Comparison of ENCODE assay signal across 16 cellular contexts in genomic region chr11:31871310-31872073, GRCh38.
DNase-seq lines count a peak whose midpoint lies in the region; ATAC-seq, FAIRE-seq and TF ChIP-seq lines count a peak whose summit lies in the region.
"Had no signal": no experiment of that assay in that cellular context is flagged by ENCODE, and none has a peak within 500 bp of the region (broad histone marks: within the 10 kb centered on the region; RNA-seq: fewer than 3 reads in every experiment).

No MANE protein-coding gene starts in this region.

- H3K79me2 ChIP-seq in SK-N-SH (ENCODE audit: insufficient read depth): no peaks in the 10 kb centered on the region

- TF ChIP-seq RAD21 in SK-N-SH (IDR thresholded peaks at IDR 0.05; ENCODE audit: low read length) (no peak), liver (IDR thresholded peaks at IDR 0.05) (no peak)

- CTCF ChIA-PET in SK-N-SH (lab: Yijun Ruan, JAX) (interaction anchor here (0.7 to 3.8 kb wide), 33 partner anchors 10 to 764 kb away, joined by 3 to 43 read pairs (median 5); no protein-coding TSS in a partner anchor), WTC11 (lab: Charles Lee) (interaction anchor here (0.6 to 3.7 kb wide), 26 partner anchors 11 to 764 kb away, joined by 3 to 31 read pairs (median 5); no protein-coding TSS in a partner anchor)

- H3K27ac Mint-ChIP-seq in WTC11: no peak overlapping the region
- H3K27ac Mint-ChIP-seq in type B pancreatic cell: no peak overlapping the region
- H3K27ac Mint-ChIP-seq: activated naive CD4-positive, alpha-beta T cell treated with anti-CD3 and anti-CD28 coated beads, Interleukin-2, amount 50 U/mL, for 24 hours; effector memory CD8-positive, alpha-beta T cell had no signal

- H3F3A ChIP-seq in SK-N-SH (replicated peaks; ENCODE audit: insufficient read depth): no peaks in the 10 kb centered on the region

- H3K9ac ChIP-seq in SK-N-SH: no peak overlapping the region
- no peak overlapping the region for H3K9ac ChIP-seq in liver (ENCODE audit: low read depth in 1 of 2, low read length in 2 of 2)
- H3K9ac ChIP-seq: BLaER1 treated with 17β-estradiol and CSF1 and Interleukin-3, amounts not matched to agents 10 nM and 100 nM had no signal

- H3K4me1 ChIP-seq in SK-N-SH (ENCODE audit: control insufficient read depth in 1 of 2, insufficient read depth in 2 of 2, low read depth in 1 of 2, low read length in 1 of 2): 0 out of 4 replicates have a peak, but pooled peaks cover 0 to 3% of the 10 kb centered on the region in 2 experiments
- H3K4me1 ChIP-seq in liver (ENCODE audit: control insufficient read depth in 4 of 4, insufficient read depth in 4 of 4, low read length in 3 of 4): peaks cover 3 to 16% (median 9%) of the 10 kb centered on the region in 4 donors
- H3K4me1 ChIP-seq: BLaER1 treated with 17β-estradiol and CSF1 and Interleukin-3, amounts not matched to agents 10 nM and 100 nM; pancreas had no signal

- H3K4me3 Mint-ChIP-seq in WTC11 (peak overlapping the region; percentile 47), type B pancreatic cell (no peak overlapping the region)
- H3K4me3 Mint-ChIP-seq: activated naive CD4-positive, alpha-beta T cell treated with anti-CD3 and anti-CD28 coated beads, Interleukin-2, amount 50 U/mL, for 24 hours; effector memory CD8-positive, alpha-beta T cell had no signal

- no peaks in the 10 kb centered on the region for H3K9me2 ChIP-seq in SK-N-SH

- no peak overlapping the region for H3K4me2 ChIP-seq in SK-N-SH
- H3K4me2 ChIP-seq: BLaER1 treated with 17β-estradiol and CSF1 and Interleukin-3, amounts not matched to agents 10 nM and 100 nM had no signal

- DNase-seq in SK-N-SH (no peak), WTC11 (ENCODE audit: low spot score) (no peak), type B pancreatic cell (ENCODE audit: extremely low spot score, unreplicated experiment) (no peak), HTR-8/SVneo (ENCODE audit: insufficient read length, low spot score) (no peak), NCI-H2107 treated with DMSO at 0.1 percent for 48 hours (lab: John Stamatoyannopoulos, UW; ENCODE audit: unreplicated experiment) (no peak)
- DNase-seq: effector memory CD8-positive, alpha-beta T cell had no signal

- no peaks in the 10 kb centered on the region for H3K9me3 ChIP-seq in SK-N-SH
- H3K9me3 ChIP-seq in liver (ENCODE audit: control insufficient read depth in 4 of 4, low read length in 3 of 4): peaks cover 0 to 2% (median 0%) of the 10 kb centered on the region in 4 donors
- H3K9me3 ChIP-seq: BLaER1 treated with 17β-estradiol and CSF1 and Interleukin-3, amounts not matched to agents 10 nM and 100 nM; pancreas had no signal

- H3K36me3 ChIP-seq in SK-N-SH (replicated peaks in 1 of 2; ENCODE audit: control insufficient read depth in 1 of 2, insufficient read depth in 2 of 2, low read length in 1 of 2) (no peaks in the 10 kb centered on the region), liver (ENCODE audit: control insufficient read depth in 4 of 4, insufficient read depth in 3 of 4, low read depth in 1 of 4, low read length in 3 of 4) (no peaks in the 10 kb centered on the region)
- H3K36me3 ChIP-seq: BLaER1 treated with 17β-estradiol and CSF1 and Interleukin-3, amounts not matched to agents 10 nM and 100 nM; pancreas had no signal

- H3K36me3 Mint-ChIP-seq in WTC11: no peaks in the 10 kb centered on the region
- no peaks in the 10 kb centered on the region for H3K36me3 Mint-ChIP-seq in type B pancreatic cell
- H3K36me3 Mint-ChIP-seq: activated naive CD4-positive, alpha-beta T cell treated with anti-CD3 and anti-CD28 coated beads, Interleukin-2, amount 50 U/mL, for 24 hours had no signal

- H3K9me3 Mint-ChIP-seq in WTC11 (no peaks in the 10 kb centered on the region), type B pancreatic cell (peaks cover 3% of the 10 kb centered on the region)
- H3K9me3 Mint-ChIP-seq: activated naive CD4-positive, alpha-beta T cell treated with anti-CD3 and anti-CD28 coated beads, Interleukin-2, amount 50 U/mL, for 24 hours; effector memory CD8-positive, alpha-beta T cell had no signal

- H3K27me3 ChIP-seq in SK-N-SH (ENCODE audit: insufficient read depth) (peaks cover 11% of the 10 kb centered on the region; the same call in 1 of the 2 replicates), liver (ENCODE audit: control insufficient read depth in 4 of 4, insufficient read depth in 4 of 4, low read length in 3 of 4) (no peaks in the 10 kb centered on the region)
- H3K27me3 ChIP-seq: BLaER1 treated with 17β-estradiol and CSF1 and Interleukin-3, amounts not matched to agents 10 nM and 100 nM; pancreas had no signal

- POLR2A ChIA-PET in SK-N-SH (lab: Yijun Ruan, JAX): no interaction called here
- POLR2A ChIA-PET in WTC11 (lab: Charles Lee): no interaction called here

- no peak overlapping the region for H3K27ac ChIP-seq in SK-N-SH (ENCODE audit: low read depth in 2 of 2, low read length in 1 of 2)
- no peak overlapping the region for H3K27ac ChIP-seq in liver (ENCODE audit: low read depth in 1 of 2, low read length in 2 of 2)
- H3K27ac ChIP-seq: BLaER1 treated with 17β-estradiol and CSF1 and Interleukin-3, amounts not matched to agents 10 nM and 100 nM; pancreas had no signal

- peaks cover 31% of the 10 kb centered on the region for H3K27me3 Mint-ChIP-seq in WTC11 (ENCODE audit: low read depth)
- H3K27me3 Mint-ChIP-seq in type B pancreatic cell: peaks cover 27% of the 10 kb centered on the region

- peaks cover 37% of the 10 kb centered on the region for H3K4me1 Mint-ChIP-seq in WTC11
- peaks cover 24% of the 10 kb centered on the region for H3K4me1 Mint-ChIP-seq in type B pancreatic cell (ENCODE audit: unreplicated experiment)
- H3K4me1 Mint-ChIP-seq: activated naive CD4-positive, alpha-beta T cell treated with anti-CD3 and anti-CD28 coated beads, Interleukin-2, amount 50 U/mL, for 24 hours had no signal

- ATAC-seq in SK-N-SH treated with all-trans-retinoic acid at 6 μM for 48 hours: no peak
- ATAC-seq in WTC11: peak; percentile 12
- no peak for ATAC-seq in HG03045 (IDR thresholded peaks at IDR 0.05; ENCODE audit: unreplicated experiment)
- ATAC-seq: effector memory CD8-positive, alpha-beta T cell had no signal

- TF ChIP-seq CTCF in SK-N-SH (IDR thresholded peaks at IDR 0.05) (0 out of 2 replicates have a peak, but pooled peaks have one; percentile 0), WTC11 (IDR thresholded peaks at IDR 0.05) (no peak; the same call in 1 of the 2 replicates), liver (IDR thresholded peaks at IDR 0.05; ENCODE audit: low read depth, low read length, missing input control) (no peak), type B pancreatic cell (conservative IDR thresholded peaks at IDR 0.05) (peak; percentile 19)

- FAIRE-seq in HTR-8/SVneo (lab: Jason Lieb, UNC): no peak
- FAIRE-seq: A204.1, G401.6, GM19239, pancreas, urothelium cell line had no signal

- H3K4me3 ChIP-seq in SK-N-SH (ENCODE audit: low read depth in 2 of 2, low read length in 1 of 2): peak overlapping the region in 1 of 2 experiments; percentile 45; a peak in 1 of 4 replicates
- H3K4me3 ChIP-seq in liver (ENCODE audit: low read depth in 1 of 3, low read length in 3 of 3): no peak overlapping the region
- H3K4me3 ChIP-seq: BLaER1 treated with 17β-estradiol and CSF1 and Interleukin-3, amounts not matched to agents 10 nM and 100 nM; pancreas had no signal

- WGBS in SK-N-SH (ENCODE audit: low lambda C conversion rate): 25% methylated on average over 9 of the region's 10 CpGs
- WGBS in liver: 59% methylated on average over 10 of the region's 10 CpGs

- H4K20me1 ChIP-seq in SK-N-SH (ENCODE audit: insufficient read depth): no peaks in the 10 kb centered on the region
- H4K20me1 ChIP-seq: BLaER1 treated with 17β-estradiol and CSF1 and Interleukin-3, amounts not matched to agents 10 nM and 100 nM had no signal

- no peak overlapping the region for H2AFZ ChIP-seq in SK-N-SH (ENCODE audit: low read depth)

- no peak for TF ChIP-seq EP300 in SK-N-SH (IDR thresholded peaks at IDR 0.05; ENCODE audit: borderline replicate concordance in 1 of 2, low read depth in 1 of 2, low read length in 1 of 2)

TF ChIP-seq in SK-N-SH, 30 proteins besides CTCF, POLR2A, EP300 and RAD21 (continues in another document):
- TF ChIP-seq POLR2AphosphoS5 (IDR thresholded peaks at IDR 0.05; ENCODE audit: low read depth, low read length): no peak
- no peak for TF ChIP-seq YY1 (IDR thresholded peaks at IDR 0.05; ENCODE audit: low read depth)

TF ChIP-seq in SK-N-SH treated with all-trans-retinoic acid at 6 μM for 48 hours, 23 proteins besides CTCF, POLR2A, EP300 and RAD21 (continues in another document):
- TF ChIP-seq SNAI2 (CRISPR knock-in tag; IDR thresholded peaks at IDR 0.05): no peak
- TF ChIP-seq ZNF8 (CRISPR knock-in tag; IDR thresholded peaks at IDR 0.05): no peak
- no peak for TF ChIP-seq ZC3H10 (CRISPR knock-in tag; IDR thresholded peaks at IDR 0.05)

TF ChIP-seq in WTC11, 78 proteins besides CTCF, POLR2A, EP300 and RAD21:
- TF ChIP-seq RELA (CRISPR knock-in tag; IDR thresholded peaks at IDR 0.05; ENCODE audit: borderline replicate concordance): no peak

TF ChIP-seq in liver, 16 proteins besides CTCF, POLR2A, EP300 and RAD21:
- TF ChIP-seq HNF4A (conservative IDR thresholded peaks at IDR 0.05) (peak; percentile 25 to 50), NR2F2 (IDR thresholded peaks at IDR 0.05) (no peak)

Comparison
In these comparisons a context has a peak if more than half of its experiments do, and no peak if none do; other contexts are left out.
1. CTCF ChIP-seq: peak in SK-N-SH (single experiment) and type B pancreatic cell (single experiment); none in WTC11 (single experiment) and liver (single experiment).
2. Of the 6 proteins assayed by ChIP-seq in both WTC11 and SK-N-SH: peak only in WTC11: none; only in SK-N-SH: CTCF; in both: none; in neither: 5.